1 cellular context compared by ENCODE assay signal in genomic region chr14:88333036-88333435, GRCh38.
TF ChIP-seq lines count a peak whose summit lies in the region.

No MANE protein-coding gene starts in this region.

TF ChIP-seq in HCT116, 20 proteins besides CTCF, POLR2A, EP300 and RAD21 (continued from another document):
- TF ChIP-seq REST (IDR thresholded peaks at IDR 0.05; ENCODE audit: low read depth) (no peak), ELF1 (IDR thresholded peaks at IDR 0.05; ENCODE audit: borderline replicate concordance, low read depth) (no peak), EZH2 (IDR thresholded peaks at IDR 0.05) (no peak)
